Comparison of ENCODE assay signal across 20 cellular contexts in genomic region chr13:102659168-102659713, GRCh38. TPM values are rescaled to one million over a fixed set of nuclear protein-coding genes. Genes with fewer than 3 reads are reported as not detected.
"Had no signal": no experiment of that assay in that cellular context is flagged by ENCODE, and none has a peak within 500 bp of the region (broad histone marks: within the 10 kb centered on the region; RNA-seq: fewer than 3 reads in every experiment).

No MANE protein-coding gene starts in this region.

- H3K4me3 ChIP-seq: cardiac muscle cell, MG63 had no signal

- H3K27me3 Mint-ChIP-seq: activated CD4-positive, alpha-beta memory T cell treated with anti-CD3 and anti-CD28 coated beads, Interleukin-2, amount 10 ng/mL, durations not matched to agents 7 days and 5 days; activated CD4-positive, alpha-beta T cell treated with anti-CD3 and anti-CD28 coated beads for 36 hours had no signal

- H3K9me3 Mint-ChIP-seq: activated CD4-positive, alpha-beta memory T cell treated with anti-CD3 and anti-CD28 coated beads, Interleukin-2, amount 10 ng/mL, durations not matched to agents 7 days and 5 days; activated naive CD4-positive, alpha-beta T cell treated with anti-CD3 and anti-CD28 coated beads, Interleukin-2, amount 50 U/mL, for 72 hours; T-helper 1 cell treated with Interleukin-12 subunit alpha and Interleukin-12 subunit beta and Interleukin-4 antibody, amounts not matched to agents 30 μg/mL and 1 μg/mL, for 36 hours had no signal

- H3K4me1 Mint-ChIP-seq: activated CD4-positive, alpha-beta memory T cell treated with anti-CD3 and anti-CD28 coated beads, Interleukin-2, amount 10 ng/mL, durations not matched to agents 7 days and 5 days; activated CD4-positive, alpha-beta T cell treated with anti-CD3 and anti-CD28 coated beads for 36 hours had no signal

- DNase-seq: activated CD4-positive, alpha-beta memory T cell treated with anti-CD3 and anti-CD28 coated beads, Interleukin-2, amount 10 ng/mL, durations not matched to agents 7 days and 5 days; activated CD4-positive, alpha-beta T cell treated with anti-CD3 and anti-CD28 coated beads for 36 hours; activated CD4-positive, alpha-beta T cell treated with anti-CD3 and anti-CD28 coated beads, Interleukin-2, amount 50 U/mL, for 1 hour; activated CD8-positive, alpha-beta memory T cell treated with anti-CD3 and anti-CD28 coated beads, Interleukin-2, amount 50 U/mL, for 48 hours; activated T-cell treated with anti-CD3 and anti-CD28 coated beads, Interleukin-2, amount 50 U/mL, for 1 hour; brain microvascular endothelial cell; MG63; MV-4-11; NCI-H1092 treated with DMSO at 0.1 percent for 48 hours; NCI-H1436; NCI-H2081; NCI-H510A treated with DMSO at 0.1 percent for 48 hours; NCI-H69; NK-92 treated with Interleukin-12 subunit alpha and Interleukin-12 subunit beta, amount 100 ng/mL, for 24 hours; SHP77 treated with DMSO at 0.1 percent for 48 hours had no signal

- H3K27me3 ChIP-seq: brain microvascular endothelial cell, cardiac muscle cell, MG63 had no signal

- ATAC-seq: activated CD4-positive, alpha-beta T cell treated with anti-CD3 and anti-CD28 coated beads for 36 hours; activated naive CD4-positive, alpha-beta T cell treated with anti-CD3 and anti-CD28 coated beads, Interleukin-2, amount 50 U/mL, for 72 hours had no signal

- H3K4me3 Mint-ChIP-seq: activated CD4-positive, alpha-beta memory T cell treated with anti-CD3 and anti-CD28 coated beads, Interleukin-2, amount 10 ng/mL, durations not matched to agents 7 days and 5 days; activated CD4-positive, alpha-beta T cell treated with anti-CD3 and anti-CD28 coated beads for 36 hours; T-helper 1 cell treated with Interleukin-12 subunit alpha and Interleukin-12 subunit beta and Interleukin-4 antibody, amounts not matched to agents 30 μg/mL and 1 μg/mL, for 36 hours had no signal

- H3K27ac ChIP-seq: brain microvascular endothelial cell, cardiac muscle cell, VCaP had no signal

- H3K27ac Mint-ChIP-seq: activated CD4-positive, alpha-beta memory T cell treated with anti-CD3 and anti-CD28 coated beads, Interleukin-2, amount 10 ng/mL, durations not matched to agents 7 days and 5 days; activated CD4-positive, alpha-beta T cell treated with anti-CD3 and anti-CD28 coated beads for 36 hours; activated naive CD4-positive, alpha-beta T cell treated with anti-CD3 and anti-CD28 coated beads, Interleukin-2, amount 50 U/mL, for 72 hours; T-helper 1 cell treated with Interleukin-12 subunit alpha and Interleukin-12 subunit beta and Interleukin-4 antibody, amounts not matched to agents 30 μg/mL and 1 μg/mL, for 36 hours had no signal

RNA-seq across cellular contexts. Expression of gene METTL21C, which starts 35.6 kb away (rescaled TPM):
- total RNA-seq: activated CD4-positive, alpha-beta memory T cell treated with anti-CD3 and anti-CD28 coated beads, Interleukin-2, amount 10 ng/mL, durations not matched to agents 7 days and 5 days; activated CD4-positive, alpha-beta T cell treated with anti-CD3 and anti-CD28 coated beads for 36 hours; activated naive CD4-positive, alpha-beta T cell treated with anti-CD3 and anti-CD28 coated beads, Interleukin-2, amount 50 U/mL, for 72 hours; cardiac muscle cell; SK-MEL-5 had no signal
